In the genomic region with DNA sequence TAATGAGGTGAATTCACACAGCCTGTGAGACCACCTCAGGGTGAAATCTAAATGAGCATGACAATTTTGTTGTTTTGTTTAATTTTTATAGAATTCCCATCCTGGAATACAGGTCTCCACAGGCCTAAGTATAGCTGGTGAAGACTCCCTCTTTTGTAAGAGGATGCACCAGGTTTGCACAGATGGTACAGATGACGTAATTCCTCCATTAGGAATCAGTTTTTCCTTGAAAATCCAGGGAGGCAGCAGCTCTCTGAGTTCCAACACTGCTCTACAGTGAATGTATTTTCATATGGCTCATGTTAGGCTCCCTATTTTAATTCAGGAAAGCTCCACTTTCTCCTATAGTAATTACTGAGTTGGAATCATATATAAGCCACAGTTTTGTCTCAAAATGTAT, we compare ENCODE assay signal across 36 cellular contexts. TPM values are rescaled to one million over a fixed set of nuclear protein-coding genes. Genes with fewer than 3 reads are reported as not detected.
"Had no signal": no experiment of that assay in that cellular context is flagged by ENCODE, and none has a peak within 500 bp of the region (broad histone marks: within the 10 kb centered on the region; RNA-seq: fewer than 3 reads in every experiment).

No MANE protein-coding gene starts in this region.

- H3K4me3 ChIP-seq: colonic mucosa, esophagus muscularis mucosa, gastroesophageal sphincter, heart right ventricle, lower lobe of right lung, pancreas, prostate gland, right atrium auricular region, smooth muscle cell, stomach, testis, tibial artery had no signal

- H3K4me1 ChIP-seq: colonic mucosa, esophagus muscularis mucosa, foreskin keratinocyte, gastroesophageal sphincter, lower lobe of right lung, pancreas, prostate gland, right atrium auricular region, stomach, testis, tibial artery had no signal

- H3K9me3 Mint-ChIP-seq: dendritic cell treated with granulocyte-macrophage colony-stimulating factor and Interleukin-4, amounts not matched to agents 40 ng/mL and 50 ng/mL, for 4 days; naive thymus-derived CD8-positive, alpha-beta T cell; stimulated activated effector memory CD8-positive, alpha-beta T cell treated with anti-CD3 and anti-CD28 coated beads, Interleukin-12 subunit alpha, Interleukin-12 subunit beta, amount 100 ng/mL, for 72 hours had no signal

- H3K4me3 Mint-ChIP-seq: dendritic cell treated with granulocyte-macrophage colony-stimulating factor and Interleukin-4, amounts not matched to agents 40 ng/mL and 50 ng/mL, for 4 days; endodermal cell; naive thymus-derived CD8-positive, alpha-beta T cell; nephron progenitor cell; stimulated activated effector memory CD8-positive, alpha-beta T cell treated with anti-CD3 and anti-CD28 coated beads, Interleukin-12 subunit alpha, Interleukin-12 subunit beta, amount 100 ng/mL, for 72 hours; type B pancreatic cell had no signal

- ATAC-seq: foreskin keratinocyte; gastroesophageal sphincter; heart right ventricle; left ventricle myocardium superior; lower lobe of right lung; naive thymus-derived CD8-positive, alpha-beta T cell; pancreas; sciatic nerve; stimulated activated effector memory CD8-positive, alpha-beta T cell treated with anti-CD3 and anti-CD28 coated beads, Interleukin-12 subunit alpha, Interleukin-12 subunit beta, amount 100 ng/mL, for 72 hours had no signal

- DNase-seq: colonic mucosa; effector CD8-positive, alpha-beta T cell; endodermal cell; foreskin keratinocyte; heart right ventricle; islet precursor cell; kidney glomerular epithelial cell; left ventricle myocardium superior; lower lobe of right lung; naive thymus-derived CD8-positive, alpha-beta T cell; nephron progenitor cell; nucleus accumbens; pancreas; stimulated activated CD4-positive, alpha-beta T cell treated with anti-CD3 and anti-CD28 coated beads, Interleukin-12 subunit alpha, Interleukin-12 subunit beta, amount 100 ng/mL, for 4 hours; stimulated activated CD4-positive, alpha-beta T cell treated with anti-CD3 and anti-CD28 coated beads, Interleukin-2, amount 100 ng/mL, for 24 hours; stimulated activated CD4-positive, alpha-beta T cell treated with anti-CD3 and anti-CD28 coated beads, Interleukin-4, amount 100 ng/mL, for 24 hours; stimulated activated naive CD4-positive, alpha-beta T cell treated with Interleukin-2 at 50 U/mL for 16 hours; stomach; testis; tibial artery had no signal

- H3K27ac Mint-ChIP-seq: dendritic cell treated with granulocyte-macrophage colony-stimulating factor and Interleukin-4, amounts not matched to agents 40 ng/mL and 50 ng/mL, for 4 days; endodermal cell; naive thymus-derived CD8-positive, alpha-beta T cell; nephron progenitor cell; stimulated activated effector memory CD8-positive, alpha-beta T cell treated with anti-CD3 and anti-CD28 coated beads, Interleukin-12 subunit alpha, Interleukin-12 subunit beta, amount 100 ng/mL, for 72 hours; type B pancreatic cell had no signal

- H3K27me3 Mint-ChIP-seq: dendritic cell treated with granulocyte-macrophage colony-stimulating factor and Interleukin-4, amounts not matched to agents 40 ng/mL and 50 ng/mL, for 4 days; naive thymus-derived CD8-positive, alpha-beta T cell; type B pancreatic cell had no signal

- H3K27me3 ChIP-seq: colonic mucosa, esophagus muscularis mucosa, foreskin keratinocyte, gastroesophageal sphincter, heart right ventricle, pancreas, right atrium auricular region, stomach, testis, tibial artery had no signal

- H3K4me1 Mint-ChIP-seq: endodermal cell, nephron progenitor cell had no signal

- H3K36me3 ChIP-seq: colonic mucosa, prostate gland had no signal

- H3K9me3 ChIP-seq: colonic mucosa, esophagus muscularis mucosa, gastroesophageal sphincter, heart right ventricle, lower lobe of right lung, pancreas, prostate gland, right atrium auricular region, stomach, testis, tibial artery had no signal

- H3K27ac ChIP-seq: colonic mucosa, esophagus muscularis mucosa, foreskin keratinocyte, gastroesophageal sphincter, heart right ventricle, lower lobe of right lung, pancreas, prostate gland, right atrium auricular region, stomach, testis, tibial artery had no signal

RNA-seq across cellular contexts. Expression of a gene that starts 48.6 kb away (rescaled TPM):
- total RNA-seq: chondrocyte; colonic mucosa; endodermal cell; epithelial cell of proximal tubule; esophagus muscularis mucosa; fibroblast of lung; foreskin keratinocyte; gastroesophageal sphincter; heart right ventricle; left ventricle myocardium superior; lower lobe of right lung; mesenteric fat pad; myocyte; naive thymus-derived CD8-positive, alpha-beta T cell; pancreas; prostate gland; right atrium auricular region; sciatic nerve; smooth muscle cell; stomach; subcutaneous adipose tissue; testis; urinary bladder had no signal
- polyA plus RNA-seq: fibroblast of lung; foreskin keratinocyte; heart right ventricle; naive thymus-derived CD8-positive, alpha-beta T cell; pancreas; smooth muscle cell; stomach; urinary bladder had no signal
